ENCODE assay signal across 8 cellular contexts in genomic region chr1:155001438-155001687, GRCh38. TPM values are rescaled to one million over a fixed set of nuclear protein-coding genes. Genes with fewer than 3 reads are reported as not detected.
DNase-seq lines count a peak whose midpoint lies in the region; ATAC-seq and TF ChIP-seq lines count a peak whose summit lies in the region.

No MANE protein-coding gene starts in this region.

- H3K36me3 Mint-ChIP-seq in central memory CD8-positive, alpha-beta T cell (ENCODE audit: insufficient read depth): peaks cover 10% of the 10 kb centered on the region
- H3K36me3 Mint-ChIP-seq in naive B cell: no peaks in the 10 kb centered on the region

- no peaks in the 10 kb centered on the region for H3K27me3 ChIP-seq in BLaER1 treated with 17β-estradiol and CSF1 and Interleukin-3, amounts not matched to agents 10 nM and 100 nM

- no peaks in the 10 kb centered on the region for H3K9me3 Mint-ChIP-seq in central memory CD8-positive, alpha-beta T cell
- H3K9me3 Mint-ChIP-seq in naive B cell: no peaks in the 10 kb centered on the region

- peak overlapping the region; percentile 94 for H3K4me3 Mint-ChIP-seq in central memory CD8-positive, alpha-beta T cell
- H3K4me3 Mint-ChIP-seq in naive B cell: peak overlapping the region; percentile 88 to 98 (median 96)

- no peak for ATAC-seq in central memory CD8-positive, alpha-beta T cell (replicated peaks; ENCODE audit: extremely low read depth, poor library complexity, severe bottlenecking)
- ATAC-seq in naive B cell (ENCODE audit: low read depth in 2 of 2) (no peak), HG03460 (IDR thresholded peaks at IDR 0.05; ENCODE audit: unreplicated experiment) (no peak), HG03439 (IDR thresholded peaks at IDR 0.05; ENCODE audit: unreplicated experiment) (no peak)

- no peaks in the 10 kb centered on the region for H3K27me3 Mint-ChIP-seq in central memory CD8-positive, alpha-beta T cell
- no peaks in the 10 kb centered on the region for H3K27me3 Mint-ChIP-seq in naive B cell

- peak overlapping the region; percentile 74 to 87 (median 83) for H3K9ac ChIP-seq in BLaER1 treated with 17β-estradiol and CSF1 and Interleukin-3, amounts not matched to agents 10 nM and 100 nM

- peak; percentile 50 for DNase-seq in HuH-7 (ENCODE audit: low spot score)
- DNase-seq in central memory CD8-positive, alpha-beta T cell (ENCODE audit: low spot score in 2 of 2): no peak
- peak; percentile 62 for DNase-seq in naive B cell
- no peak for DNase-seq in erythroblast (lab: John Stamatoyannopoulos, UW)
- DNase-seq in stimulated activated CD4-positive, alpha-beta T cell treated with anti-CD3 and anti-CD28 coated beads, Interleukin-4, amount 100 ng/mL, for 4 hours: no peak

- peak overlapping the region; percentile 54 for H3K27ac Mint-ChIP-seq in central memory CD8-positive, alpha-beta T cell (ENCODE audit: low read depth)
- H3K27ac Mint-ChIP-seq in naive B cell: peak overlapping the region in 5 of 6 donors; percentile 76 to 94 (median 88)

- peak overlapping the region; percentile 68 to 90 (median 85) for H3K27ac ChIP-seq in BLaER1 treated with 17β-estradiol and CSF1 and Interleukin-3, amounts not matched to agents 10 nM and 100 nM

- no peaks in the 10 kb centered on the region for H3K36me3 ChIP-seq in BLaER1 treated with 17β-estradiol and CSF1 and Interleukin-3, amounts not matched to agents 10 nM and 100 nM

- peaks cover 54 to 72% (median 68%) of the 10 kb centered on the region in 10 experiments for H3K4me1 ChIP-seq in BLaER1 treated with 17β-estradiol and CSF1 and Interleukin-3, amounts not matched to agents 10 nM and 100 nM

- no peaks in the 10 kb centered on the region for H3K9me3 ChIP-seq in BLaER1 treated with 17β-estradiol and CSF1 and Interleukin-3, amounts not matched to agents 10 nM and 100 nM (replicated peaks in 1 of 11)

- H3K4me3 ChIP-seq in BLaER1 treated with 17β-estradiol and CSF1 and Interleukin-3, amounts not matched to agents 10 nM and 100 nM: peak overlapping the region; percentile 63 to 96 (median 72)

- TF ChIP-seq POLR2A in erythroblast (IDR thresholded peaks at IDR 0.05; ENCODE audit: low read length): no peak

- peak overlapping the region; percentile 91 to 100 (median 99) for H3K4me2 ChIP-seq in BLaER1 treated with 17β-estradiol and CSF1 and Interleukin-3, amounts not matched to agents 10 nM and 100 nM

- peaks cover 0 to 8% (median 0%) of the 10 kb centered on the region in 11 experiments; a peak in 2 of 22 replicates for H4K20me1 ChIP-seq in BLaER1 treated with 17β-estradiol and CSF1 and Interleukin-3, amounts not matched to agents 10 nM and 100 nM

- peaks cover 52% of the 10 kb centered on the region for H3K4me1 Mint-ChIP-seq in central memory CD8-positive, alpha-beta T cell
- peaks cover 44 to 63% (median 46%) of the 10 kb centered on the region in 3 donors for H3K4me1 Mint-ChIP-seq in naive B cell

RNA-seq across cellular contexts. Expression of gene ZBTB7B, which starts 1.2 kb away (rescaled TPM):
- polyA plus RNA-seq in naive B cell (ENCODE audit: low read depth in 6 of 6): 1 to 10 TPM in 5 of 6 donors, not detected in 1; 2.2 to 5.5 (median 2.7) TPM

RNA-seq across cellular contexts. Expression of gene LENEP, which starts 8.0 kb away (rescaled TPM):
- polyA plus RNA-seq in naive B cell (ENCODE audit: low read depth in 6 of 6): not detected

RNA-seq across cellular contexts. Expression of gene FLAD1, which starts 18.2 kb away (rescaled TPM):
- 10 to 100 TPM; 37.0 to 57.0 (median 49.4) TPM for polyA plus RNA-seq in naive B cell (ENCODE audit: low read depth in 6 of 6)

RNA-seq across cellular contexts. Expression of gene CKS1B, which starts 26.9 kb away (rescaled TPM):
- 100 to 1,000 TPM; 117 to 196 (median 131) TPM for polyA plus RNA-seq in naive B cell (ENCODE audit: low read depth in 6 of 6)

RNA-seq across cellular contexts. Expression of gene SHC1, which starts 30.8 kb away (rescaled TPM):
- polyA plus RNA-seq in naive B cell (ENCODE audit: low read depth in 6 of 6): 10 to 100 TPM; 23.3 to 34.0 (median 26.3) TPM

Comparison
In these comparisons a context has a peak if more than half of its experiments do, and no peak if none do; other contexts are left out.
1. DNase-seq: peak in HuH-7 (single experiment) and naive B cell (single experiment); none in central memory CD8-positive, alpha-beta T cell (0 of 2), erythroblast (0 of 2) and stimulated activated CD4-positive, alpha-beta T cell treated with anti-CD3 and anti-CD28 coated beads, Interleukin-4, amount 100 ng/mL, for 4 hours (0 of 2).